In genomic region chr10:63713191-63714144, GRCh38 we compare ENCODE assay signal across 1 cellular context.
TF ChIP-seq lines count a peak whose summit lies in the region.

No MANE protein-coding gene starts in this region.

TF ChIP-seq in GM23338, 12 proteins besides CTCF, POLR2A, EP300 and RAD21 (continued from another document):
- peak; percentile 97 for TF ChIP-seq ZNF462 (CRISPR knock-in tag; IDR thresholded peaks at IDR 0.05)
- peak; percentile 96 for TF ChIP-seq NANOG (IDR thresholded peaks at IDR 0.05; ENCODE audit: borderline replicate concordance)
- no peak for TF ChIP-seq EZH2 (IDR thresholded peaks at IDR 0.05; ENCODE audit: low read depth, unreplicated experiment)
